ENCODE assay signal across 1 cellular context in the genomic region with DNA sequence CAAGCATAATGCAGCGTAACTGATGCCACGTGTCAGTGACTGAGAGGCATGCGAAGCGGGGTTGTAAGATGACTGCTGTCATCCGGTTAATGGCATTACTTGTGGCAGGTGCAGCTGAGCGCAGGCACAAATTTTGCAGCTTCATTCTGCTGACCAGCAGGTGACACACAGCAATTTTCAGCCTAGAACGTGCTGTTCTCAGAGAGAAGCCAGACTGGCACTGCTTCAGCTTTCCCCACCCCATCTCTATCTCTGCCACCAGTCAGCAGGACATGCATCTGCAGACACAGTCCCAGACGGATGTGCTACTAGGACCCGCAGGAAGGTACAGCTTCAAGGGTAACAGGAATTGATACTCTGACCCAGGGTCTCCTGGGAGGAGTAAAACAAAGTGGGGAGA.
TF ChIP-seq lines count a peak whose summit lies in the region.

No MANE protein-coding gene starts in this region.

TF ChIP-seq in SK-N-SH treated with all-trans-retinoic acid at 6 μM for 48 hours, 23 proteins besides CTCF, POLR2A, EP300 and RAD21 (continued from another document):
- no peak for TF ChIP-seq ESRRG (CRISPR knock-in tag; IDR thresholded peaks at IDR 0.05)
- no peak for TF ChIP-seq BACH2 (CRISPR knock-in tag; IDR thresholded peaks at IDR 0.05; ENCODE audit: borderline replicate concordance)
- no peak for TF ChIP-seq CREB5 (CRISPR knock-in tag; IDR thresholded peaks at IDR 0.05; ENCODE audit: low read depth)
- TF ChIP-seq ZFP30 (CRISPR knock-in tag; IDR thresholded peaks at IDR 0.05) = no peak
- TF ChIP-seq ZNF565 (CRISPR knock-in tag; conservative IDR thresholded peaks at IDR 0.05; ENCODE audit: low read depth) = no peak
- no peak for TF ChIP-seq CSDC2 (CRISPR knock-in tag; IDR thresholded peaks at IDR 0.05)
- no peak for TF ChIP-seq ZC3H10 (CRISPR knock-in tag; IDR thresholded peaks at IDR 0.05)
- TF ChIP-seq ARNTL (CRISPR knock-in tag; IDR thresholded peaks at IDR 0.05; ENCODE audit: borderline replicate concordance, low read depth) = no peak
- TF ChIP-seq, protein P1, sequence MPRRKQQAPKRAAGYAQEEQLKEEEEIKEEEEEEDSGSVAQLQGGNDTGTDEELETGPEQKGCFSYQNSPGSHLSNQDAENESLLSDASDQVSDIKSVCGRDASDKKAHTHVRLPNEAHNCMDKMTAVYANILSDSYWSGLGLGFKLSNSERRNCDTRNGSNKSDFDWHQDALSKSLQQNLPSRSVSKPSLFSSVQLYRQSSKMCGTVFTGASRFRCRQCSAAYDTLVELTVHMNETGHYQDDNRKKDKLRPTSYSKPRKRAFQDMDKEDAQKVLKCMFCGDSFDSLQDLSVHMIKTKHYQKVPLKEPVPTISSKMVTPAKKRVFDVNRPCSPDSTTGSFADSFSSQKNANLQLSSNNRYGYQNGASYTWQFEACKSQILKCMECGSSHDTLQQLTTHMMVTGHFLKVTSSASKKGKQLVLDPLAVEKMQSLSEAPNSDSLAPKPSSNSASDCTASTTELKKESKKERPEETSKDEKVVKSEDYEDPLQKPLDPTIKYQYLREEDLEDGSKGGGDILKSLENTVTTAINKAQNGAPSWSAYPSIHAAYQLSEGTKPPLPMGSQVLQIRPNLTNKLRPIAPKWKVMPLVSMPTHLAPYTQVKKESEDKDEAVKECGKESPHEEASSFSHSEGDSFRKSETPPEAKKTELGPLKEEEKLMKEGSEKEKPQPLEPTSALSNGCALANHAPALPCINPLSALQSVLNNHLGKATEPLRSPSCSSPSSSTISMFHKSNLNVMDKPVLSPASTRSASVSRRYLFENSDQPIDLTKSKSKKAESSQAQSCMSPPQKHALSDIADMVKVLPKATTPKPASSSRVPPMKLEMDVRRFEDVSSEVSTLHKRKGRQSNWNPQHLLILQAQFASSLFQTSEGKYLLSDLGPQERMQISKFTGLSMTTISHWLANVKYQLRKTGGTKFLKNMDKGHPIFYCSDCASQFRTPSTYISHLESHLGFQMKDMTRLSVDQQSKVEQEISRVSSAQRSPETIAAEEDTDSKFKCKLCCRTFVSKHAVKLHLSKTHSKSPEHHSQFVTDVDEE (CRISPR knock-in tag; IDR thresholded peaks at IDR 0.05) = no peak
- no peak for TF ChIP-seq ZFP3 (CRISPR knock-in tag; IDR thresholded peaks at IDR 0.05)
- no peak for TF ChIP-seq TOX (CRISPR knock-in tag; IDR thresholded peaks at IDR 0.05; ENCODE audit: borderline replicate concordance)
- TF ChIP-seq ZNF8 (CRISPR knock-in tag; IDR thresholded peaks at IDR 0.05) = no peak
- TF ChIP-seq GLIS3 (CRISPR knock-in tag; IDR thresholded peaks at IDR 0.05) = no peak
- no peak for TF ChIP-seq RARB (CRISPR knock-in tag; IDR thresholded peaks at IDR 0.05)
- no peak for TF ChIP-seq POU6F1 (CRISPR knock-in tag; IDR thresholded peaks at IDR 0.05; ENCODE audit: borderline replicate concordance, low read depth)
